14 cellular contexts compared by ENCODE assay signal in the genomic region with DNA sequence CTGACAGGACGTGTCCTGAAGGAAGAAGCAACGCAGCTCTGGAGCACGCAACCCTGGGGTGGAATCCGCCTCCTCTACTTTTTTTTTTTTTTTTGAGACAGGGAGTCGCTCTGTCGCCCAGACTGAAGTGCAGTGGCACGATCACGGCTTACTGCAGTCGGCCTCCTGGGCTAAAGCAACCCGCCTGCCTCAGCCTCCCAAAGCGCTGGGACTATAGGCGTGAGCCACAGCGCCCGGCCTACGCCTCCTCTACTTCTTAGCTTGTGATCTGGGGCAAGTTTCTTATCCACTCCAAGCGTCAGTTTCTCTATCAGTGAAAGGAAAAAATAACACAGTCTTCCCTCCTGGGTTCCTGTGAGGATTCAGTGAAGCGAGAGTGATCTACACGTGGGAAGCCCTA.
A peak's percentile ranks its signal among the peaks of the same experiment; 100 is the strongest.
DNase-seq lines count a peak whose midpoint lies in the region; ATAC-seq and TF ChIP-seq lines count a peak whose summit lies in the region.
"Had no signal": no experiment of that assay in that cellular context is flagged by ENCODE, and none has a peak within 500 bp of the region (broad histone marks: within the 10 kb centered on the region; RNA-seq: fewer than 3 reads in every experiment).

No MANE protein-coding gene starts in this region.

- CTCF ChIA-PET in activated CD4-positive, alpha-beta T cell treated with anti-CD3 and anti-CD28 coated beads, Interleukin-2, amount 10 ng/mL, durations not matched to agents 7 days and 5 days (lab: Charles Lee) = interaction anchor here (0.6 kb wide), 1 partner anchor 110 kb away, joined by 4 read pairs; no protein-coding TSS in a partner anchor
- CTCF ChIA-PET in activated CD8-positive, alpha-beta T cell treated with anti-CD3 and anti-CD28 coated beads, Interleukin-2, amount 10 ng/mL, durations not matched to agents 7 days and 5 days (lab: Charles Lee) = no interaction called here

- H3K36me3 Mint-ChIP-seq in activated CD4-positive, alpha-beta T cell treated with anti-CD3 and anti-CD28 coated beads, Interleukin-2, amount 10 ng/mL, durations not matched to agents 7 days and 5 days (ENCODE audit: low read depth) = peaks cover 5% of the 10 kb centered on the region
- H3K36me3 Mint-ChIP-seq in brain (no peaks in the 10 kb centered on the region), nephron progenitor cell (ENCODE audit: low read depth) (no peaks in the 10 kb centered on the region), type B pancreatic cell (no peaks in the 10 kb centered on the region)
- H3K36me3 Mint-ChIP-seq in activated CD8-positive, alpha-beta T cell treated with anti-CD3 and anti-CD28 coated beads, Interleukin-2, amount 10 ng/mL, durations not matched to agents 7 days and 5 days (ENCODE audit: low read depth) = no peaks in the 10 kb centered on the region
- H3K36me3 Mint-ChIP-seq in natural killer cell treated with Interleukin-12 subunit alpha and Interleukin-12 subunit beta and Interleukin-15 and Interleukin-18, amount 100 ng/mL, for 72 hours = no peaks in the 10 kb centered on the region
- H3K36me3 Mint-ChIP-seq: IgD-negative memory B cell had no signal

- H3K4me1 Mint-ChIP-seq in activated CD4-positive, alpha-beta T cell treated with anti-CD3 and anti-CD28 coated beads, Interleukin-2, amount 10 ng/mL, durations not matched to agents 7 days and 5 days = peaks cover 34% of the 10 kb centered on the region
- H3K4me1 Mint-ChIP-seq in brain (peaks cover 26% of the 10 kb centered on the region), nephron progenitor cell (peaks cover 54% of the 10 kb centered on the region), type B pancreatic cell (ENCODE audit: unreplicated experiment) (peaks cover 13% of the 10 kb centered on the region)
- peaks cover 12% of the 10 kb centered on the region for H3K4me1 Mint-ChIP-seq in activated CD8-positive, alpha-beta T cell treated with anti-CD3 and anti-CD28 coated beads, Interleukin-2, amount 10 ng/mL, durations not matched to agents 7 days and 5 days (ENCODE audit: low read depth)
- no peaks in the 10 kb centered on the region for H3K4me1 Mint-ChIP-seq in natural killer cell treated with Interleukin-12 subunit alpha and Interleukin-12 subunit beta and Interleukin-15 and Interleukin-18, amount 100 ng/mL, for 72 hours (ENCODE audit: low read depth in 2 of 2)

- peaks cover 9% of the 10 kb centered on the region for H3K9me3 Mint-ChIP-seq in activated CD4-positive, alpha-beta T cell treated with anti-CD3 and anti-CD28 coated beads, Interleukin-2, amount 10 ng/mL, durations not matched to agents 7 days and 5 days
- H3K9me3 Mint-ChIP-seq in brain (peaks cover 5 to 15% (median 7%) of the 10 kb centered on the region in 5 experiments), nephron progenitor cell (peaks cover 14% of the 10 kb centered on the region), type B pancreatic cell (no peaks in the 10 kb centered on the region)
- no peaks in the 10 kb centered on the region for H3K9me3 Mint-ChIP-seq in activated CD8-positive, alpha-beta T cell treated with anti-CD3 and anti-CD28 coated beads, Interleukin-2, amount 10 ng/mL, durations not matched to agents 7 days and 5 days (ENCODE audit: insufficient read depth)
- H3K9me3 Mint-ChIP-seq in natural killer cell treated with Interleukin-12 subunit alpha and Interleukin-12 subunit beta and Interleukin-15 and Interleukin-18, amount 100 ng/mL, for 72 hours = no peaks in the 10 kb centered on the region
- H3K9me3 Mint-ChIP-seq: CD4-positive, alpha-beta T cell had no signal

- TF ChIP-seq CTCF in brain (conservative IDR thresholded peaks at IDR 0.05) (no peak), nephron progenitor cell (IDR thresholded peaks at IDR 0.05) (no peak), type B pancreatic cell (conservative IDR thresholded peaks at IDR 0.05) (no peak)

- no peak overlapping the region for H3K4me3 Mint-ChIP-seq in activated CD4-positive, alpha-beta T cell treated with anti-CD3 and anti-CD28 coated beads, Interleukin-2, amount 10 ng/mL, durations not matched to agents 7 days and 5 days
- no peak overlapping the region for H3K4me3 Mint-ChIP-seq in brain
- no peak overlapping the region for H3K4me3 Mint-ChIP-seq in nephron progenitor cell
- no peak overlapping the region for H3K4me3 Mint-ChIP-seq in type B pancreatic cell
- no peak overlapping the region for H3K4me3 Mint-ChIP-seq in activated CD8-positive, alpha-beta T cell treated with anti-CD3 and anti-CD28 coated beads, Interleukin-2, amount 10 ng/mL, durations not matched to agents 7 days and 5 days
- H3K4me3 Mint-ChIP-seq in natural killer cell treated with Interleukin-12 subunit alpha and Interleukin-12 subunit beta and Interleukin-15 and Interleukin-18, amount 100 ng/mL, for 72 hours = no peak overlapping the region
- H3K4me3 Mint-ChIP-seq: CD4-positive, alpha-beta T cell had no signal

- no peak for ATAC-seq in activated CD8-positive, alpha-beta T cell treated with anti-CD3 and anti-CD28 coated beads, Interleukin-2, amount 10 ng/mL, durations not matched to agents 7 days and 5 days
- no peak for ATAC-seq in natural killer cell treated with Interleukin-12 subunit alpha and Interleukin-12 subunit beta and Interleukin-15 and Interleukin-18, amount 100 ng/mL, for 72 hours

- DNase-seq in activated CD4-positive, alpha-beta T cell treated with anti-CD3 and anti-CD28 coated beads, Interleukin-2, amount 10 ng/mL, durations not matched to agents 7 days and 5 days = no peak
- DNase-seq in activated CD4-positive, alpha-beta T cell treated with anti-CD3 and anti-CD28 coated beads, Interleukin-2, amount 50 U/mL, for 48 hours = no peak
- DNase-seq in nephron progenitor cell = no peak
- DNase-seq in type B pancreatic cell (ENCODE audit: extremely low spot score, unreplicated experiment) = no peak
- DNase-seq in globus pallidus (ENCODE audit: low spot score) = no peak
- no peak for DNase-seq in activated CD8-positive, alpha-beta T cell treated with anti-CD3 and anti-CD28 coated beads, Interleukin-2, amount 10 ng/mL, durations not matched to agents 7 days and 5 days
- DNase-seq in natural killer cell treated with Interleukin-12 subunit alpha and Interleukin-12 subunit beta and Interleukin-15 and Interleukin-18, amount 100 ng/mL, for 72 hours (ENCODE audit: low spot score) = no peak
- DNase-seq: C1 segment of cervical spinal cord; Calu3; CD4-positive, alpha-beta T cell; DMS 273 treated with DMSO at 0.1 percent for 48 hours; GM23248 had no signal

- H3K27me3 Mint-ChIP-seq in activated CD4-positive, alpha-beta T cell treated with anti-CD3 and anti-CD28 coated beads, Interleukin-2, amount 10 ng/mL, durations not matched to agents 7 days and 5 days = peaks cover 11% of the 10 kb centered on the region
- H3K27me3 Mint-ChIP-seq in brain (no peaks in the 10 kb centered on the region), nephron progenitor cell (ENCODE audit: low read depth, poor library complexity) (peaks cover 18% of the 10 kb centered on the region), type B pancreatic cell (peaks cover 39% of the 10 kb centered on the region)
- peaks cover 4% of the 10 kb centered on the region for H3K27me3 Mint-ChIP-seq in activated CD8-positive, alpha-beta T cell treated with anti-CD3 and anti-CD28 coated beads, Interleukin-2, amount 10 ng/mL, durations not matched to agents 7 days and 5 days (ENCODE audit: low read depth)
- H3K27me3 Mint-ChIP-seq in natural killer cell treated with Interleukin-12 subunit alpha and Interleukin-12 subunit beta and Interleukin-15 and Interleukin-18, amount 100 ng/mL, for 72 hours = peaks cover 0 to 9% of the 10 kb centered on the region in 2 donors

- POLR2A ChIA-PET in activated CD4-positive, alpha-beta T cell treated with anti-CD3 and anti-CD28 coated beads, Interleukin-2, amount 10 ng/mL, durations not matched to agents 7 days and 5 days (lab: Charles Lee) = no interaction called here
- POLR2A ChIA-PET in activated CD8-positive, alpha-beta T cell treated with anti-CD3 and anti-CD28 coated beads, Interleukin-2, amount 10 ng/mL, durations not matched to agents 7 days and 5 days (lab: Charles Lee) = no interaction called here

- peak overlapping the region; percentile 31 for H3K27ac Mint-ChIP-seq in activated CD4-positive, alpha-beta T cell treated with anti-CD3 and anti-CD28 coated beads, Interleukin-2, amount 10 ng/mL, durations not matched to agents 7 days and 5 days
- H3K27ac Mint-ChIP-seq in brain (peak overlapping the region in 3 of 5 experiments; percentile 55 to 72 (median 63)), nephron progenitor cell (peak overlapping the region; percentile 70), type B pancreatic cell (peak overlapping the region; percentile 16)
- H3K27ac Mint-ChIP-seq in activated CD8-positive, alpha-beta T cell treated with anti-CD3 and anti-CD28 coated beads, Interleukin-2, amount 10 ng/mL, durations not matched to agents 7 days and 5 days = no peak overlapping the region
- H3K27ac Mint-ChIP-seq in natural killer cell treated with Interleukin-12 subunit alpha and Interleukin-12 subunit beta and Interleukin-15 and Interleukin-18, amount 100 ng/mL, for 72 hours = no peak overlapping the region
- H3K27ac Mint-ChIP-seq: CD4-positive, alpha-beta T cell; IgD-negative memory B cell had no signal

Comparison
In these comparisons a context has a peak if more than half of its experiments do, and no peak if none do; other contexts are left out.
1. H3K27ac Mint-ChIP-seq: peak in activated CD4-positive, alpha-beta T cell treated with anti-CD3 and anti-CD28 coated beads, Interleukin-2, amount 10 ng/mL, durations not matched to agents 7 days and 5 days (single experiment), brain (3 of 5), nephron progenitor cell (single experiment) and type B pancreatic cell (single experiment); none in activated CD8-positive, alpha-beta T cell treated with anti-CD3 and anti-CD28 coated beads, Interleukin-2, amount 10 ng/mL, durations not matched to agents 7 days and 5 days (single experiment) and natural killer cell treated with Interleukin-12 subunit alpha and Interleukin-12 subunit beta and Interleukin-15 and Interleukin-18, amount 100 ng/mL, for 72 hours (0 of 2).